Comparison of ENCODE assay signal across 10 cellular contexts in genomic region chr22:46091277-46091977, GRCh38. TPM values are rescaled to one million over a fixed set of nuclear protein-coding genes. Genes with fewer than 3 reads are reported as not detected.
DNase-seq lines count a peak whose midpoint lies in the region; ATAC-seq and TF ChIP-seq lines count a peak whose summit lies in the region.
"Had no signal": no experiment of that assay in that cellular context is flagged by ENCODE, and none has a peak within 500 bp of the region (broad histone marks: within the 10 kb centered on the region; RNA-seq: fewer than 3 reads in every experiment).

No MANE protein-coding gene starts in this region.

- H3K27ac ChIP-seq in 22Rv1 (peak overlapping the region; percentile 100), adrenal gland (peak overlapping the region; percentile 87 to 100 (median 97))

- TF ChIP-seq POLR2A in adrenal gland (IDR thresholded peaks at IDR 0.05): no peak

- H3K4me3 ChIP-seq in adrenal gland: no peak overlapping the region

- no peaks in the 10 kb centered on the region for H3K27me3 ChIP-seq in adrenal gland

- H3K36me3 ChIP-seq in adrenal gland (replicated peaks in 1 of 2): peaks cover 0 to 41% of the 10 kb centered on the region in 2 donors

- no peaks in the 10 kb centered on the region for H3K9me3 ChIP-seq in adrenal gland (replicated peaks in 1 of 3)

- 64 to 71% (median 66%) methylated on average over 16 to 19 of the region's 19 CpGs for WGBS in adrenal gland, 4 donors

- intact Hi-C loops in adrenal gland (cut with DNase I) (no loop called here), Right ventricle myocardium superior (cut with DNase I) (no loop called here), posterior vena cava (cut with DNase I) (no loop called here)

- H3K4me1 ChIP-seq in adrenal gland (replicated peaks in 1 of 2): peaks cover 69 to 93% of the 10 kb centered on the region in 2 donors

- DNase-seq in adrenal gland: no peak
- peak; percentile 25 for DNase-seq in Right ventricle myocardium superior
- DNase-seq in posterior vena cava (ENCODE audit: low spot score): peak; percentile 41
- DNase-seq in DMS 273 (lab: John Stamatoyannopoulos, UW; ENCODE audit: unreplicated experiment): no peak
- no peak for DNase-seq in NCI-H748 treated with DMSO at 0.1 percent for 48 hours (lab: John Stamatoyannopoulos, UW)
- DNase-seq: amygdala; stimulated activated CD4-positive, alpha-beta T cell treated with anti-CD3 and anti-CD28 coated beads, Interleukin-4, amount 100 ng/mL, for 1 hour had no signal

- TF ChIP-seq CTCF in 22Rv1 (IDR thresholded peaks at IDR 0.05) (no peak), adrenal gland (IDR thresholded peaks at IDR 0.05) (no peak)

- no peak for ATAC-seq in Right ventricle myocardium superior (ENCODE audit: poor library complexity)
- no peak for ATAC-seq in GM21447 (IDR thresholded peaks at IDR 0.05; ENCODE audit: unreplicated experiment)
- no peak for ATAC-seq in GM19452 (IDR thresholded peaks at IDR 0.05; ENCODE audit: unreplicated experiment)

RNA-seq across cellular contexts. Expression of gene PPARA, which starts 58.9 kb away (rescaled TPM):
- total RNA-seq in adrenal gland (100 to 1,000 TPM in 1 of 8 donors, 10 to 100 TPM in 7; 27.6 to 208 (median 41.7) TPM), Right ventricle myocardium superior (66.1 TPM), posterior vena cava (10 to 100 TPM; 22.8 to 27.7 TPM)
- polyA plus RNA-seq in adrenal gland: 10 to 100 TPM in 1 of 3 donors, 1 to 10 TPM in 2; 5.1 to 17.0 (median 8.4) TPM

Comparison
In these comparisons a context has a peak if more than half of its experiments do, and no peak if none do; other contexts are left out.
1. DNase-seq: peak in Right ventricle myocardium superior (single experiment) and posterior vena cava (single experiment); none in adrenal gland (0 of 7), DMS 273 (single experiment) and NCI-H748 treated with DMSO at 0.1 percent for 48 hours (single experiment).